ENCODE assay signal across 8 cellular contexts in the genomic region with DNA sequence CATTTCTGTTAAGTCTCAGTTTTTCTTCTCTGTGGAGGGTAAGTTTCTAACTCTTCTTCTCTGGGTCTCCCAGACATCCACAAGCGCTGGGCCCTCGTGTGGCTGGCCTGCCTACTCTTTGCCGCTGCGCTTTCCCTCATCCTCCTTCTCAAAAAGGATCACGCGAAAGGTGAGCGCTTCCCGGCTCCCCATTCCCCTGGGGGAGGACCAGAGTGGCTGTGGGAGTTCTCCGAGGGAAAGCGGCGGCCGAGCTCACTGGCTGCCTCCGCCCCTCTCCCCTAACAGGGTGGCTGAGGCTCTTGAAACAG. TPM values are rescaled to one million over a fixed set of nuclear protein-coding genes. Genes with fewer than 3 reads are reported as not detected.
A peak's percentile ranks its signal among the peaks of the same experiment; 100 is the strongest.
DNase-seq lines count a peak whose midpoint lies in the region; ATAC-seq, FAIRE-seq and TF ChIP-seq lines count a peak whose summit lies in the region.

No MANE protein-coding gene starts in this region.

- no peak for FAIRE-seq in small intestine (lab: Jason Lieb, UNC)

- DNase-seq in HAP-1 (ENCODE audit: low spot score in 2 of 2), result no peak
- DNase-seq in activated CD8-positive, alpha-beta T cell treated with anti-CD3 and anti-CD28 coated beads for 36 hours, result no peak
- DNase-seq in iPS DF 6.9 (ENCODE audit: low read depth, low spot score), result no peak
- no peak for DNase-seq in small intestine
- no peak for DNase-seq in SW480 (ENCODE audit: low spot score)

- no peak overlapping the region for H3K27ac ChIP-seq in iPS DF 6.9 (ENCODE audit: low read length)
- H3K27ac ChIP-seq in small intestine (ENCODE audit: low read depth in 1 of 2, low read length in 1 of 2), result peak overlapping the region; percentile 79 to 98

- H3K36me3 ChIP-seq in HAP-1 (replicated peaks) (peaks cover 4% of the 10 kb centered on the region; the same call in 1 of the 2 replicates), iPS DF 6.9 (ENCODE audit: control insufficient read depth, insufficient read depth, low read length) (no peaks in the 10 kb centered on the region), small intestine (ENCODE audit: control insufficient read depth in 2 of 2, insufficient read depth in 2 of 2, low read length in 2 of 2) (no peaks in the 10 kb centered on the region)

- H3K27me3 ChIP-seq in HAP-1 (ENCODE audit: low read depth), result no peaks in the 10 kb centered on the region
- no peaks in the 10 kb centered on the region for H3K27me3 ChIP-seq in iPS DF 6.9 (ENCODE audit: control insufficient read depth, insufficient read depth, low read length)
- H3K27me3 ChIP-seq in small intestine (ENCODE audit: control insufficient read depth in 2 of 2, insufficient read depth in 2 of 2, low read length in 2 of 2), result no peaks in the 10 kb centered on the region

- peaks cover 15% of the 10 kb centered on the region for H3K4me1 ChIP-seq in HAP-1
- 0 out of 2 replicates have a peak, but pooled peaks cover 2% of the 10 kb centered on the region for H3K4me1 ChIP-seq in iPS DF 6.9 (ENCODE audit: control insufficient read depth, insufficient read depth, low read length)
- peaks cover 3 to 5% of the 10 kb centered on the region in 2 donors for H3K4me1 ChIP-seq in small intestine (ENCODE audit: control insufficient read depth in 2 of 2, insufficient read depth in 1 of 2, low read depth in 1 of 2, low read length in 1 of 2)

- CTCF ChIA-PET in activated CD8-positive, alpha-beta T cell treated with anti-CD3 and anti-CD28 coated beads for 36 hours (lab: Charles Lee), result interaction anchor here (0.7 to 5.9 kb wide), 42 partner anchors 9 to 390 kb away, joined by 3 to 46 read pairs (median 5); partner anchors contain the start of genes ARPC4, EMC3, IL17RE and JAGN1

- no CpG with 5 or more reads among the region's 13 CpGs for WGBS in iPS DF 6.9 (ENCODE audit: insufficient coverage, insufficient read length)
- 8 to 13% (median 9%) methylated on average over 13 of the region's 13 CpGs for WGBS in small intestine, 3 donors

- H3K9me3 Mint-ChIP-seq in activated CD8-positive, alpha-beta T cell treated with anti-CD3 and anti-CD28 coated beads for 36 hours, result no peaks in the 10 kb centered on the region

- no peaks in the 10 kb centered on the region for H3K27me3 Mint-ChIP-seq in activated CD8-positive, alpha-beta T cell treated with anti-CD3 and anti-CD28 coated beads for 36 hours

- TF ChIP-seq CTCF in activated CD8-positive, alpha-beta T cell treated with anti-CD3 and anti-CD28 coated beads for 36 hours (IDR thresholded peaks at IDR 0.05), result no peak

- H3K36me3 Mint-ChIP-seq in activated CD8-positive, alpha-beta T cell treated with anti-CD3 and anti-CD28 coated beads for 36 hours (ENCODE audit: low read depth), result no peaks in the 10 kb centered on the region

- H3K9me3 ChIP-seq in HAP-1 (no peaks in the 10 kb centered on the region), iPS DF 6.9 (ENCODE audit: control insufficient read depth, insufficient read depth, low read length) (no peaks in the 10 kb centered on the region), small intestine (ENCODE audit: control insufficient read depth, low read depth) (no peaks in the 10 kb centered on the region)

- peak overlapping the region; percentile 91 for H3K27ac Mint-ChIP-seq in activated CD8-positive, alpha-beta T cell treated with anti-CD3 and anti-CD28 coated beads for 36 hours

- intact Hi-C loops in activated CD8-positive, alpha-beta T cell treated with anti-CD3 and anti-CD28 coated beads for 36 hours (cut with micrococcal nuclease), result loop anchor here (5.0 kb wide), 1 partner anchor 85 kb away; no protein-coding TSS in a partner anchor

- in situ Hi-C loops in HAP-1 (cut with MboI; ENCODE audit: low sequenced_read_pairs), result no loop called here

- H3K4me3 ChIP-seq in HAP-1, result peak overlapping the region; percentile 75
- peak overlapping the region; percentile 80; the same call in 1 of the 2 replicates for H3K4me3 ChIP-seq in iPS DF 6.9 (ENCODE audit: low read length)
- peak overlapping the region; percentile 21 to 66 for H3K4me3 ChIP-seq in small intestine (ENCODE audit: low read depth in 1 of 2, low read length in 2 of 2)

- POLR2A ChIA-PET in activated CD8-positive, alpha-beta T cell treated with anti-CD3 and anti-CD28 coated beads for 36 hours (lab: Charles Lee), result interaction anchor here (0.7 to 6.9 kb wide), 16 partner anchors 9 to 262 kb away, joined by 3 to 57 read pairs (median 3); partner anchors contain the start of genes EMC3, IL17RE, JAGN1 and PRRT3

- H3K4me3 Mint-ChIP-seq in activated CD8-positive, alpha-beta T cell treated with anti-CD3 and anti-CD28 coated beads for 36 hours, result peak overlapping the region; percentile 83

- peaks cover 32% of the 10 kb centered on the region for H3K4me1 Mint-ChIP-seq in activated CD8-positive, alpha-beta T cell treated with anti-CD3 and anti-CD28 coated beads for 36 hours (ENCODE audit: low read depth)

- ATAC-seq in activated CD8-positive, alpha-beta T cell treated with anti-CD3 and anti-CD28 coated beads for 36 hours, result no peak
- ATAC-seq in HG02642 (IDR thresholded peaks at IDR 0.05; ENCODE audit: poor library complexity, unreplicated experiment) (no peak), HG02798 (IDR thresholded peaks at IDR 0.05; ENCODE audit: poor library complexity, unreplicated experiment) (no peak), GM19463 (IDR thresholded peaks at IDR 0.05; ENCODE audit: unreplicated experiment) (no peak)

RNA-seq across cellular contexts. Expression of gene CRELD1, which starts 1.1 kb away (rescaled TPM):
- total RNA-seq in activated CD8-positive, alpha-beta T cell treated with anti-CD3 and anti-CD28 coated beads for 36 hours, result 10 to 100 TPM in 1 of 2 experiments, 1 to 10 TPM in 1; 9.4 to 13.0 TPM
- polyA plus RNA-seq in small intestine, result 10 to 100 TPM; 16.2 to 34.3 (median 30.0) TPM

RNA-seq across cellular contexts. Expression of gene IL17RC, which starts 15.6 kb away (rescaled TPM):
- total RNA-seq in activated CD8-positive, alpha-beta T cell treated with anti-CD3 and anti-CD28 coated beads for 36 hours, result under 1 TPM; 0.22 to 0.32 TPM
- 10 to 100 TPM; 35.7 to 96.2 (median 45.0) TPM for polyA plus RNA-seq in small intestine

RNA-seq across cellular contexts. Expression of gene PRRT3, which starts 19.7 kb away (rescaled TPM):
- 1 to 10 TPM; 5.6 to 5.7 TPM for total RNA-seq in activated CD8-positive, alpha-beta T cell treated with anti-CD3 and anti-CD28 coated beads for 36 hours
- polyA plus RNA-seq in small intestine, result under 1 TPM; 0.45 to 0.84 (median 0.81) TPM

RNA-seq across cellular contexts. Expression of gene IL17RE, which starts 29.8 kb away (rescaled TPM):
- 1 to 10 TPM; 1.2 to 1.7 TPM for total RNA-seq in activated CD8-positive, alpha-beta T cell treated with anti-CD3 and anti-CD28 coated beads for 36 hours
- polyA plus RNA-seq in small intestine, result 10 to 100 TPM; 31.3 to 59.3 (median 41.4) TPM

RNA-seq across cellular contexts. Expression of gene JAGN1, which starts 42.1 kb away (rescaled TPM):
- 10 to 100 TPM; 29.7 to 30.3 TPM for total RNA-seq in activated CD8-positive, alpha-beta T cell treated with anti-CD3 and anti-CD28 coated beads for 36 hours
- 10 to 100 TPM; 49.0 to 56.8 (median 54.9) TPM for polyA plus RNA-seq in small intestine
